18 cellular contexts compared by ENCODE assay signal in genomic region chr12:12230275-12230674, GRCh38.
DNase-seq lines count a peak whose midpoint lies in the region; ATAC-seq and FAIRE-seq lines count a peak whose summit lies in the region.
"Had no signal": no experiment of that assay in that cellular context is flagged by ENCODE, and none has a peak within 500 bp of the region (broad histone marks: within the 10 kb centered on the region; RNA-seq: fewer than 3 reads in every experiment).

No MANE protein-coding gene starts in this region.

- peak; percentile 16 for DNase-seq in NCI-H2171 treated with DMSO at 0.1 percent for 48 hours (lab: John Stamatoyannopoulos, UW)
- no peak for DNase-seq in NCI-H2171 (lab: John Stamatoyannopoulos, UW)
- peak; percentile 83 for DNase-seq in NCI-H69 (lab: John Stamatoyannopoulos, UW)
- DNase-seq in activated effector memory CD4-positive, alpha-beta T cell treated with Interleukin-2 at 50 U/mL for 16 hours, result no peak
- no peak for DNase-seq in MV-4-11 (lab: John Stamatoyannopoulos, UW)
- no peak for DNase-seq in DMS 273 treated with DMSO at 0.1 percent for 48 hours (lab: John Stamatoyannopoulos, UW)
- DNase-seq: 8988T, H9, NCI-H1092, NCI-H1436 treated with DMSO at 0.1 percent for 48 hours, NCI-H2029, NCI-H526, SHP77 treated with DMSO at 0.1 percent for 48 hours, T-helper 17 cell had no signal

- FAIRE-seq in endometrium (lab: Jason Lieb, UNC), result peak; percentile 12

- no peak for ATAC-seq in HG03095 (IDR thresholded peaks at IDR 0.05; ENCODE audit: unreplicated experiment)
- ATAC-seq: GM23338, Panc1, T-helper 17 cell had no signal

Comparison
In these comparisons a context has a peak if more than half of its experiments do, and no peak if none do; other contexts are left out.
1. DNase-seq: peak in NCI-H2171 treated with DMSO at 0.1 percent for 48 hours (single experiment) and NCI-H69 (single experiment); none in NCI-H2171 (single experiment), activated effector memory CD4-positive, alpha-beta T cell treated with Interleukin-2 at 50 U/mL for 16 hours (single experiment), MV-4-11 (single experiment) and DMS 273 treated with DMSO at 0.1 percent for 48 hours (single experiment).